ENCODE assay signal across 30 cellular contexts in the genomic region with DNA sequence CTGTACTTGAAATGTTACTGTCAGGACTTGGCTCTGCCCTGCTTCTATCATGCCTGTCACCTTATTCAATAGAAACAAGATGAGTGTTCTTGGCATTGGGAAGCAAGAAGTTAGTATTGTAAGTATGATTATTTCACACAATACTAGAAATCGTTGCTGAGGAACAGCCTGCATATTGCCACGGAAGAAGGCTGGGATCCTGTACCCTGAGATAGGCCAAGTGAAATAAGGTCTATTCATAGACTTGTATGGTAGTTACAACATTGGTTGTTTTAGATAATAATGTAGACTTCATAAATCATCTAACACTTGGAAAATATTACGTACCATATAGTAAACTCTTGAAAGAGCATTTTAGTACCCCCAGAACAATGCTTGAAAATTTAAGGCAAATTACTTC.
"Had no signal": no experiment of that assay in that cellular context is flagged by ENCODE, and none has a peak within 500 bp of the region (broad histone marks: within the 10 kb centered on the region; RNA-seq: fewer than 3 reads in every experiment).

No MANE protein-coding gene starts in this region.

- H3K4me2 ChIP-seq: PC-9, SK-N-SH had no signal

- ATAC-seq: activated CD8-positive, alpha-beta T cell treated with anti-CD3 and anti-CD28 coated beads for 36 hours; activated T-cell treated with anti-CD3 and anti-CD28 coated beads, Interleukin-2, amount 50 U/mL, for 72 hours; activated T-helper 17 cell treated with anti-CD3 and anti-CD28 coated beads, Interleukin-2, amount 50 U/mL, for 72 hours; body of pancreas had no signal

- H3K27me3 ChIP-seq: body of pancreas, SJSA1 had no signal

- H3K4me1 ChIP-seq: body of pancreas, breast epithelium, SJSA1 had no signal

- FAIRE-seq: TTC549 had no signal

- H3K27ac ChIP-seq: body of pancreas, breast epithelium, PC-9, SJSA1 had no signal

- H3K9me3 ChIP-seq: body of pancreas, breast epithelium, SJSA1, SK-N-SH had no signal

- H3K4me3 ChIP-seq: body of pancreas, breast epithelium, PC-9, SJSA1 had no signal

- DNase-seq: activated CD4-positive, alpha-beta T cell treated with anti-CD3 and anti-CD28 coated beads, Interleukin-2, amount 10 ng/mL, durations not matched to agents 24 days and 14 days; activated CD4-positive, alpha-beta T cell treated with anti-CD3 and anti-CD28 coated beads, Interleukin-2, amount 50 U/mL, for 4 hours; activated CD8-positive, alpha-beta T cell treated with anti-CD3 and anti-CD28 coated beads for 36 hours; activated effector memory CD4-positive, alpha-beta T cell treated with anti-CD3 and anti-CD28 coated beads, Interleukin-2, amount 50 U/mL, for 16 hours; activated naive CD4-positive, alpha-beta T cell; activated naive CD8-positive, alpha-beta T cell treated with anti-CD3 and anti-CD28 coated beads, Interleukin-2, amount 10 ng/mL, durations not matched to agents 7 days and 5 days; activated T-cell treated with anti-CD3 and anti-CD28 coated beads, Interleukin-2, amount 50 U/mL, for 1 hour; activated T-cell treated with anti-CD3 and anti-CD28 coated beads, Interleukin-2, amount 50 U/mL, for 72 hours; amygdala; body of pancreas; caudate nucleus; Karpas-422; KBM-7; NCI-H1105; NCI-H1417 treated with DMSO at 0.1 percent for 48 hours; NCI-H187 treated with DMSO at 0.1 percent for 48 hours; NCI-H2171 treated with DMSO at 0.1 percent for 48 hours; NCI-H2227 treated with DMSO at 0.1 percent for 48 hours; NCI-H446; NCI-H510A treated with DMSO at 0.1 percent for 48 hours; NCI-H526 treated with DMSO at 0.1 percent for 48 hours; NCI-H82; NK-92 treated with Interleukin-12 subunit alpha and Interleukin-12 subunit beta, amount 100 ng/mL, for 24 hours; PC-9; SHP77 treated with DMSO at 0.1 percent for 48 hours; SK-N-SH had no signal

- H3K36me3 ChIP-seq: breast epithelium, SJSA1 had no signal
